ENCODE assay signal across 19 cellular contexts in genomic region chr13:91805605-91806004, GRCh38.
DNase-seq lines count a peak whose midpoint lies in the region; FAIRE-seq and TF ChIP-seq lines count a peak whose summit lies in the region.
"Had no signal": no experiment of that assay in that cellular context is flagged by ENCODE, and none has a peak within 500 bp of the region (broad histone marks: within the 10 kb centered on the region; RNA-seq: fewer than 3 reads in every experiment).

No MANE protein-coding gene starts in this region.

- no peak overlapping the region for H2AFZ ChIP-seq in endothelial cell of umbilical vein (ENCODE audit: low read depth, low read length)

- H3K4me1 ChIP-seq in A673 (ENCODE audit: insufficient read depth, low read length, poor library complexity, severe bottlenecking) (peaks cover 2% of the 10 kb centered on the region), endothelial cell of umbilical vein (ENCODE audit: control insufficient read depth, extremely low read depth, insufficient read depth, low read length) (no peaks in the 10 kb centered on the region)
- H3K4me1 ChIP-seq: BLaER1, right lobe of liver had no signal

- H3K36me3 ChIP-seq in A673 (ENCODE audit: insufficient read depth, low read length, poor library complexity, severe bottlenecking) (no peaks in the 10 kb centered on the region), endothelial cell of umbilical vein (ENCODE audit: control insufficient read depth in 2 of 2, extremely low read depth in 1 of 2, insufficient read depth in 2 of 2, low read length in 2 of 2) (no peaks in the 10 kb centered on the region)
- H3K36me3 ChIP-seq: BLaER1, right lobe of liver had no signal

- no peak overlapping the region for H3K9ac ChIP-seq in endothelial cell of umbilical vein (replicated peaks; ENCODE audit: extremely low read depth, insufficient read depth, low read length)
- H3K9ac ChIP-seq: BLaER1, KMS-11 had no signal

- H3K27me3 ChIP-seq in A673 (replicated peaks; ENCODE audit: insufficient read depth, low read depth, low read length, poor library complexity), result no peaks in the 10 kb centered on the region
- H3K27me3 ChIP-seq in endothelial cell of umbilical vein (ENCODE audit: control insufficient read depth in 2 of 2, insufficient read depth in 2 of 2, low read length in 2 of 2), result no peaks in the 10 kb centered on the region
- H3K27me3 ChIP-seq: BLaER1, right lobe of liver had no signal

- BruUV-seq in A673 (replicated peaks; lab: Mats Ljungman, UMichigan), result no TSS peak
- BruUV-seq in endothelial cell of umbilical vein (replicated peaks; lab: Mats Ljungman, UMichigan), result no TSS peak

- H4K20me1 ChIP-seq in endothelial cell of umbilical vein (replicated peaks; ENCODE audit: control insufficient read depth, extremely low read depth, insufficient read depth, low read length), result no peaks in the 10 kb centered on the region
- H4K20me1 ChIP-seq: BLaER1 had no signal

- POLR2A ChIA-PET in A673 (lab: Charles Lee; ENCODE audit: low non-redundant PET) (no interaction called here), endothelial cell of umbilical vein (lab: Charles Lee) (no interaction called here)

- H3K36me3 Mint-ChIP-seq in activated naive CD4-positive, alpha-beta T cell treated with anti-CD3 and anti-CD28 coated beads for 36 hours (ENCODE audit: low read depth), result no peaks in the 10 kb centered on the region
- H3K36me3 Mint-ChIP-seq: activated CD4-positive, alpha-beta memory T cell treated with anti-CD3 and anti-CD28 coated beads for 36 hours had no signal

- no peak overlapping the region for H3K4me3 ChIP-seq in A673 (ENCODE audit: low read depth, low read length, poor library complexity, severe bottlenecking)
- H3K4me3 ChIP-seq in endothelial cell of umbilical vein (replicated peaks in 1 of 3; ENCODE audit: insufficient read depth in 1 of 3, low read depth in 1 of 3, low read length in 3 of 3), result no peak overlapping the region
- H3K4me3 ChIP-seq: BLaER1, right lobe of liver had no signal

- H3K9me3 Mint-ChIP-seq in activated naive CD4-positive, alpha-beta T cell treated with anti-CD3 and anti-CD28 coated beads for 36 hours, result no peaks in the 10 kb centered on the region
- H3K9me3 Mint-ChIP-seq: activated CD4-positive, alpha-beta memory T cell treated with anti-CD3 and anti-CD28 coated beads for 36 hours; activated T-helper 2 cell treated with anti-CD3 and anti-CD28 coated beads, Interferon-gamma antibody, Interleukin-2, Interleukin-4, amounts not matched to agents 10 μg/mL and 5 μg/mL and 100 μg/mL, durations not matched to agents 14 hours and 24 hours and 36 hours; stimulated activated naive CD8-positive, alpha-beta T cell treated with anti-CD3 and anti-CD28 coated beads, Interleukin-15, Interleukin-2, amounts not matched to agents 100 ng/mL and 50 ng/mL, for 24 hours; T-helper 2 cell treated with Interferon-gamma antibody and Interleukin-4, amounts not matched to agents 5 μg/mL and 100 μg/mL, for 36 hours had no signal

- no peaks in the 10 kb centered on the region for H3K79me2 ChIP-seq in endothelial cell of umbilical vein (ENCODE audit: control insufficient read depth, insufficient read depth, low read length)

- no peak overlapping the region for H3K27ac Mint-ChIP-seq in activated naive CD4-positive, alpha-beta T cell treated with anti-CD3 and anti-CD28 coated beads for 36 hours
- H3K27ac Mint-ChIP-seq: activated CD4-positive, alpha-beta memory T cell treated with anti-CD3 and anti-CD28 coated beads for 36 hours; activated T-helper 2 cell treated with anti-CD3 and anti-CD28 coated beads, Interferon-gamma antibody, Interleukin-2, Interleukin-4, amounts not matched to agents 10 μg/mL and 5 μg/mL and 100 μg/mL, durations not matched to agents 14 hours and 24 hours and 36 hours; effector memory CD8-positive, alpha-beta T cell; stimulated activated naive CD8-positive, alpha-beta T cell treated with anti-CD3 and anti-CD28 coated beads, Interleukin-15, Interleukin-2, amounts not matched to agents 100 ng/mL and 50 ng/mL, for 24 hours; T-helper 2 cell treated with Interferon-gamma antibody and Interleukin-4, amounts not matched to agents 5 μg/mL and 100 μg/mL, for 36 hours had no signal

- dilution Hi-C loops in endothelial cell of umbilical vein (cut with MboI; ENCODE audit: extremely low pct_ligation_motif_present, low sequenced_read_pairs), result no loop called here

- H3K27me3 Mint-ChIP-seq in activated naive CD4-positive, alpha-beta T cell treated with anti-CD3 and anti-CD28 coated beads for 36 hours (ENCODE audit: low read depth), result no peaks in the 10 kb centered on the region
- H3K27me3 Mint-ChIP-seq: activated CD4-positive, alpha-beta memory T cell treated with anti-CD3 and anti-CD28 coated beads for 36 hours; effector memory CD8-positive, alpha-beta T cell; stimulated activated naive CD8-positive, alpha-beta T cell treated with anti-CD3 and anti-CD28 coated beads, Interleukin-15, Interleukin-2, amounts not matched to agents 100 ng/mL and 50 ng/mL, for 24 hours had no signal

- peak; percentile 42 for TF ChIP-seq CTCF in A673 (conservative IDR thresholded peaks at IDR 0.05; ENCODE audit: low read depth, low read length)
- TF ChIP-seq CTCF in endothelial cell of umbilical vein (IDR thresholded peaks at IDR 0.05; ENCODE audit: extremely low read depth in 1 of 2, insufficient read depth in 1 of 2, low read depth in 1 of 2, low read length in 2 of 2), result peak in 1 of 2 donors; percentile 5

- H3K4me1 Mint-ChIP-seq in activated naive CD4-positive, alpha-beta T cell treated with anti-CD3 and anti-CD28 coated beads for 36 hours (ENCODE audit: low read depth), result no peaks in the 10 kb centered on the region

- H3K27ac ChIP-seq in A673 (ENCODE audit: low read depth, low read length, poor library complexity, severe bottlenecking), result no peak overlapping the region
- no peak overlapping the region for H3K27ac ChIP-seq in endothelial cell of umbilical vein (ENCODE audit: insufficient read depth, low read depth, low read length)
- H3K27ac ChIP-seq: BLaER1, KMS-11, right lobe of liver had no signal

- DNase-seq in A673 (ENCODE audit: low spot score) (peak; percentile 17), HT-29 (ENCODE audit: low spot score) (peak; percentile 28), RPMI8226 (peak; percentile 7), endothelial cell of umbilical vein (ENCODE audit: low read depth, low spot score) (peak; percentile 1), NCI-H187 treated with DMSO at 0.1 percent for 48 hours (lab: John Stamatoyannopoulos, UW) (no peak), LoVo (ENCODE audit: low spot score) (no peak)
- DNase-seq in activated naive CD4-positive, alpha-beta T cell treated with anti-CD3 and anti-CD28 coated beads for 36 hours, result no peak
- DNase-seq in activated CD4-positive, CD25-positive, alpha-beta regulatory T cell treated with anti-CD3 and anti-CD28 coated beads, Interleukin-2, amount 50 U/mL, for 72 hours, result no peak
- DNase-seq: activated CD4-positive, alpha-beta memory T cell treated with anti-CD3 and anti-CD28 coated beads for 36 hours; effector memory CD8-positive, alpha-beta T cell; right lobe of liver had no signal

- no peak overlapping the region for H3K4me2 ChIP-seq in endothelial cell of umbilical vein (ENCODE audit: insufficient read depth, low read length)
- H3K4me2 ChIP-seq: BLaER1, KMS-11 had no signal

- intact Hi-C loops in A673 (cut with micrococcal nuclease; ENCODE audit: unreplicated experiment) (no loop called here), endothelial cell of umbilical vein (cut with micrococcal nuclease) (no loop called here)
- intact Hi-C loops in activated naive CD4-positive, alpha-beta T cell treated with anti-CD3 and anti-CD28 coated beads for 36 hours (cut with micrococcal nuclease), result no loop called here

- no peak overlapping the region for H3K4me3 Mint-ChIP-seq in activated naive CD4-positive, alpha-beta T cell treated with anti-CD3 and anti-CD28 coated beads for 36 hours
- H3K4me3 Mint-ChIP-seq: activated CD4-positive, alpha-beta memory T cell treated with anti-CD3 and anti-CD28 coated beads for 36 hours; effector memory CD8-positive, alpha-beta T cell; stimulated activated naive CD8-positive, alpha-beta T cell treated with anti-CD3 and anti-CD28 coated beads, Interleukin-15, Interleukin-2, amounts not matched to agents 100 ng/mL and 50 ng/mL, for 24 hours; T-helper 2 cell treated with Interferon-gamma antibody and Interleukin-4, amounts not matched to agents 5 μg/mL and 100 μg/mL, for 36 hours had no signal

- no peak for TF ChIP-seq POLR2A in endothelial cell of umbilical vein (IDR thresholded peaks at IDR 0.05; ENCODE audit: low read depth, low read length)

- FAIRE-seq in endothelial cell of umbilical vein (lab: Jason Lieb, UNC), result peak; percentile 53
- FAIRE-seq: GM12892, H1, RCC 7860 had no signal

- CTCF ChIA-PET in A673 (lab: Charles Lee), result no interaction called here
- CTCF ChIA-PET in endothelial cell of umbilical vein (lab: Charles Lee), result interaction anchor here (1.0 to 1.4 kb wide), 3 partner anchors 9 to 314 kb away, joined by 3 to 5 read pairs (median 4); no protein-coding TSS in a partner anchor
- CTCF ChIA-PET in activated naive CD4-positive, alpha-beta T cell treated with anti-CD3 and anti-CD28 coated beads for 36 hours (lab: Charles Lee), result no interaction called here

- no peaks in the 10 kb centered on the region for H3K9me1 ChIP-seq in endothelial cell of umbilical vein (replicated peaks; ENCODE audit: control insufficient read depth, extremely low read depth, insufficient read depth, low read length)

- no peaks in the 10 kb centered on the region for H3K9me3 ChIP-seq in A673 (ENCODE audit: low read depth, low read length, poor library complexity, severe bottlenecking)
- no peaks in the 10 kb centered on the region for H3K9me3 ChIP-seq in endothelial cell of umbilical vein (replicated peaks; ENCODE audit: control insufficient read depth, insufficient read depth, low read length)
- H3K9me3 ChIP-seq: BLaER1, right lobe of liver had no signal

TF ChIP-seq in endothelial cell of umbilical vein, 7 proteins besides CTCF, POLR2A, EP300 and RAD21:
- TF ChIP-seq GATA2 (IDR thresholded peaks at IDR 0.05; ENCODE audit: insufficient read depth, insufficient read length, low read depth, low read length) (no peak), JUN (IDR thresholded peaks at IDR 0.05; ENCODE audit: borderline replicate concordance, insufficient read depth, insufficient read length, low read depth) (no peak), MYC (IDR thresholded peaks at IDR 0.05; ENCODE audit: low read depth, low read length) (no peak), MAX (IDR thresholded peaks at IDR 0.05; ENCODE audit: insufficient read depth, insufficient read length) (no peak), FOS (IDR thresholded peaks at IDR 0.05; ENCODE audit: borderline replicate concordance, insufficient read depth, low read length) (no peak), EZH2 (IDR thresholded peaks at IDR 0.05; ENCODE audit: borderline replicate concordance, low read depth, low read length, severe bottlenecking) (no peak), POLR2AphosphoS5 (IDR thresholded peaks at IDR 0.05; ENCODE audit: insufficient read depth, low read depth, low read length) (no peak)

Comparison
In these comparisons a context has a peak if more than half of its experiments do, and no peak if none do; other contexts are left out.
1. DNase-seq: peak in A673 (single experiment), HT-29 (single experiment), RPMI8226 (single experiment) and endothelial cell of umbilical vein (single experiment); none in NCI-H187 treated with DMSO at 0.1 percent for 48 hours (single experiment), LoVo (single experiment), activated naive CD4-positive, alpha-beta T cell treated with anti-CD3 and anti-CD28 coated beads for 36 hours (single experiment) and activated CD4-positive, CD25-positive, alpha-beta regulatory T cell treated with anti-CD3 and anti-CD28 coated beads, Interleukin-2, amount 50 U/mL, for 72 hours (single experiment).